23 cellular contexts compared by ENCODE assay signal in the genomic region with DNA sequence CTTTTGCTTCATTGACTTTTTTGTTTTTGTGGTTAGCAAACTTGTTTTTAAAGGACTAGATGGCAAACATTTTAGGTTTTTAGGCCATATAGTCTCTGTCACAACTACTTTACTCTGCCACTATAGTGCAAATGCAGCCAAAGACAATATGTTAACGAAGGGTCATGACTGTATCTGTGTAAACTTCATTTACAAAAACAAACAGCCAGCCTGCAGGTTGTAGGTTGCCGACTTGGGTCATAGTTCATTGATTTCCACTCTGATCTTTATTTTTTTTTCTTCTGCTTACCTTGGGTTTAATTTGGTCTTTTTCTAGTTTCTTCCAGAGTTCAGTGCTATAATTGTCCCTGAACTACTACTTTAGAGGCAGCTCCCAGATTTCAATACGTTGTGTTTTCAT.
DNase-seq lines count a peak whose midpoint lies in the region; ATAC-seq, FAIRE-seq and TF ChIP-seq lines count a peak whose summit lies in the region.
"Had no signal": no experiment of that assay in that cellular context is flagged by ENCODE, and none has a peak within 500 bp of the region (broad histone marks: within the 10 kb centered on the region; RNA-seq: fewer than 3 reads in every experiment).

No MANE protein-coding gene starts in this region.

- TF ChIP-seq POLR2A in K562 (conservative IDR thresholded peaks at IDR 0.05) = no peak

- H3K4me2 ChIP-seq in K562 (ENCODE audit: insufficient read depth, low read length) = no peak overlapping the region
- H3K4me2 ChIP-seq: A549; BLaER1 treated with 17β-estradiol and CSF1 and Interleukin-3, amounts not matched to agents 10 nM and 100 nM; GM23338 had no signal

- peak overlapping the region; percentile 57 for H2AFZ ChIP-seq in K562 (ENCODE audit: low read depth, low read length)
- H2AFZ ChIP-seq: GM23338 had no signal

- CTCF ChIA-PET in K562 (lab: Yijun Ruan, JAX; ENCODE audit: low intra/inter-chr PET ratio) = no interaction called here

- ATAC-seq in K562 (no peak), HG03439 (IDR thresholded peaks at IDR 0.05; ENCODE audit: unreplicated experiment) (no peak), HG02870 (IDR thresholded peaks at IDR 0.05; ENCODE audit: unreplicated experiment) (no peak)
- ATAC-seq: A549, GM23338 had no signal

- POLR2A ChIA-PET in K562 (lab: Yijun Ruan, JAX) = interaction anchor here (0.6 to 2.0 kb wide), 3 partner anchors 8 to 16 kb away, joined by 3 to 6 read pairs (median 3); no protein-coding TSS in a partner anchor

- no peaks in the 10 kb centered on the region for H3K9me1 ChIP-seq in K562 (ENCODE audit: control insufficient read depth, insufficient read depth, low read length)

- H3K27me3 ChIP-seq in K562 (ENCODE audit: control insufficient read depth in 2 of 2, insufficient read depth in 2 of 2, low read length in 2 of 2) (no peaks in the 10 kb centered on the region), liver (ENCODE audit: control insufficient read depth in 4 of 4, insufficient read depth in 4 of 4, low read length in 3 of 4) (no peaks in the 10 kb centered on the region)
- H3K27me3 ChIP-seq: BE2C; BLaER1 treated with 17β-estradiol and CSF1 and Interleukin-3, amounts not matched to agents 10 nM and 100 nM had no signal

- H3K36me3 Mint-ChIP-seq in progenitor cell of endocrine pancreas (ENCODE audit: insufficient read depth) = no peaks in the 10 kb centered on the region
- H3K36me3 Mint-ChIP-seq: CD14-positive monocyte had no signal

- H3K36me3 ChIP-seq in K562 (ENCODE audit: control insufficient read depth, insufficient read depth, low read length) (peaks cover 4% of the 10 kb centered on the region; the same call in 1 of the 3 replicates), liver (ENCODE audit: control insufficient read depth in 4 of 4, insufficient read depth in 3 of 4, low read depth in 1 of 4, low read length in 3 of 4) (no peaks in the 10 kb centered on the region)
- H3K36me3 ChIP-seq: BE2C, HAP-1 had no signal

- H3K79me2 ChIP-seq in K562 (ENCODE audit: control insufficient read depth, insufficient read depth, low read length) = peaks cover 75% of the 10 kb centered on the region

- H3K4me3 ChIP-seq in K562 = no peak overlapping the region
- H3K4me3 ChIP-seq in liver (ENCODE audit: low read depth in 1 of 3, low read length in 3 of 3) = no peak overlapping the region
- H3K4me3 ChIP-seq: A549; BLaER1 treated with 17β-estradiol and CSF1 and Interleukin-3, amounts not matched to agents 10 nM and 100 nM; GM23338; HAP-1 had no signal

- TF ChIP-seq CTCF in K562 (IDR thresholded peaks at IDR 0.05 in 2 of 3, conservative IDR thresholded peaks at IDR 0.05 in 1 of 3; ENCODE audit: insufficient read depth in 2 of 3, low read depth in 1 of 3, low read length in 3 of 3) = no peak
- no peak for TF ChIP-seq CTCF in liver (IDR thresholded peaks at IDR 0.05; ENCODE audit: low read depth, low read length, missing input control)
- TF ChIP-seq CTCF in progenitor cell of endocrine pancreas (IDR thresholded peaks at IDR 0.05; ENCODE audit: unreplicated experiment) = no peak

- no peaks in the 10 kb centered on the region for H3K9me3 Mint-ChIP-seq in progenitor cell of endocrine pancreas (ENCODE audit: low read depth)
- H3K9me3 Mint-ChIP-seq: CD4-positive, alpha-beta T cell; GM23338; HFFc6 had no signal

- no peak for DNase-seq in GM18507 (ENCODE audit: extremely low spot score, insufficient read length, low read depth)
- DNase-seq in K562 (ENCODE audit: extremely low read depth in 1 of 4, low spot score in 3 of 4) = no peak
- no peak for DNase-seq in progenitor cell of endocrine pancreas (ENCODE audit: low spot score, unreplicated experiment)
- no peak for DNase-seq in NOMO-1 (lab: John Stamatoyannopoulos, UW; ENCODE audit: unreplicated experiment in 2 of 2)
- DNase-seq in DMS53 (lab: John Stamatoyannopoulos, UW) = no peak
- DNase-seq: 8988T; ACHN; AML-193; BE2C; Calu3; CD4-positive, alpha-beta T cell; COR-L47; DND-41; HFFc6 had no signal

- H3K27ac ChIP-seq in K562 (ENCODE audit: extremely low read depth, low read depth, low read length) (peak overlapping the region; percentile 81), liver (ENCODE audit: low read depth in 1 of 2, low read length in 2 of 2) (no peak overlapping the region)
- H3K27ac ChIP-seq: A549; BLaER1 treated with 17β-estradiol and CSF1 and Interleukin-3, amounts not matched to agents 10 nM and 100 nM had no signal

- peak overlapping the region; percentile 27 for H3K4me3 Mint-ChIP-seq in progenitor cell of endocrine pancreas (ENCODE audit: low read depth)
- H3K4me3 Mint-ChIP-seq: CD14-positive monocyte; CD4-positive, alpha-beta T cell; GM23338; HFFc6 had no signal

- intact Hi-C loops in K562 (cut with micrococcal nuclease) = no loop called here

- no peaks in the 10 kb centered on the region for H3K9me3 ChIP-seq in K562 (replicated peaks; ENCODE audit: control insufficient read depth, insufficient read depth, low read depth, low read length)
- H3K9me3 ChIP-seq in liver (ENCODE audit: control insufficient read depth in 4 of 4, low read length in 3 of 4) = no peaks in the 10 kb centered on the region
- H3K9me3 ChIP-seq: A549; BE2C; BLaER1 treated with 17β-estradiol and CSF1 and Interleukin-3, amounts not matched to agents 10 nM and 100 nM; HAP-1 had no signal

- TF ChIP-seq RAD21 in K562 (CRISPR knock-in tag; conservative IDR thresholded peaks at IDR 0.05 in 1 of 2, IDR thresholded peaks at IDR 0.05 in 1 of 2) (no peak), liver (IDR thresholded peaks at IDR 0.05) (peak in 1 of 2 donors; percentile 37)

- H3K27ac Mint-ChIP-seq in progenitor cell of endocrine pancreas = no peak overlapping the region
- H3K27ac Mint-ChIP-seq: CD14-positive monocyte; CD4-positive, alpha-beta T cell; GM23338; HFFc6 had no signal

- no TSS peak for BruUV-seq in K562 (replicated peaks; lab: Mats Ljungman, UMichigan)

- WGBS in K562 (ENCODE audit: insufficient coverage, low coverage, missing lambda C conversion rate) = 21% methylated on average over 3 of the region's 3 CpGs
- WGBS in liver = 32% methylated on average over 3 of the region's 3 CpGs

- H4K20me1 ChIP-seq in K562 (replicated peaks; ENCODE audit: control insufficient read depth, insufficient read depth, low read length) = no peaks in the 10 kb centered on the region

- H3K4me1 ChIP-seq in K562 (replicated peaks in 1 of 2; ENCODE audit: control insufficient read depth in 2 of 2, insufficient read depth in 2 of 2, low read length in 2 of 2) = peaks cover 20 to 78% of the 10 kb centered on the region in 2 experiments
- H3K4me1 ChIP-seq in liver (ENCODE audit: control insufficient read depth in 4 of 4, insufficient read depth in 4 of 4, low read length in 3 of 4) = peaks cover 0 to 8% (median 2%) of the 10 kb centered on the region in 4 donors
- H3K4me1 ChIP-seq: A549, HAP-1 had no signal

- H3K4me1 Mint-ChIP-seq in progenitor cell of endocrine pancreas (ENCODE audit: low read depth) = peaks cover 24% of the 10 kb centered on the region

- in situ Hi-C loops in K562 (cut with MboI) = no loop called here

- TF ChIP-seq EP300 in K562 (IDR thresholded peaks at IDR 0.05; ENCODE audit: low read length) = no peak

- peaks cover 2% of the 10 kb centered on the region for H3K27me3 Mint-ChIP-seq in progenitor cell of endocrine pancreas

- FAIRE-seq in GM18507 (lab: Jason Lieb, UNC) = peak; percentile 33
- no peak for FAIRE-seq in K562 (lab: Jason Lieb, UNC)
- FAIRE-seq: A549, G401.6 had no signal

- H3K9ac ChIP-seq in K562 (ENCODE audit: insufficient read depth in 1 of 2, low read depth in 2 of 2, low read length in 2 of 2) (peak overlapping the region in 1 of 2 experiments; percentile 25; a peak in 2 of 4 replicates), liver (ENCODE audit: low read depth in 1 of 2, low read length in 2 of 2) (no peak overlapping the region)
- H3K9ac ChIP-seq: BLaER1 treated with 17β-estradiol and CSF1 and Interleukin-3, amounts not matched to agents 10 nM and 100 nM had no signal

TF ChIP-seq in K562, 482 proteins besides CTCF, POLR2A, EP300 and RAD21 (continues in another document):
- TF ChIP-seq, protein P1, sequence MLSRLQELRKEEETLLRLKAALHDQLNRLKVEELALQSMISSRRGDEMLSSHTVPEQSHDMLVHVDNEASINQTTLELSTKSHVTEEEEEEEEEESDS (CRISPR knock-in tag; IDR thresholded peaks at IDR 0.05) = no peak
- TF ChIP-seq FOXA3 (CRISPR knock-in tag; conservative IDR thresholded peaks at IDR 0.05 in 1 of 2, IDR thresholded peaks at IDR 0.05 in 1 of 2) (peak in 1 of 2 experiments; percentile 38; a peak in 1 of 4 replicates), TAF1 (IDR thresholded peaks at IDR 0.05; ENCODE audit: control insufficient read depth, extremely low read depth, insufficient read depth, low read length, severe bottlenecking) (no peak), ZNF444 (CRISPR knock-in tag; IDR thresholded peaks at IDR 0.05) (no peak), PYGO2 (tag; IDR thresholded peaks at IDR 0.05) (no peak), NR2C1 (IDR thresholded peaks at IDR 0.05) (peak; percentile 70), NR2C1 (tag; IDR thresholded peaks at IDR 0.05) (peak; percentile 63; the same call in 1 of the 2 replicates)

TF ChIP-seq in liver, 16 proteins besides CTCF, POLR2A, EP300 and RAD21 (continues in another document):
- peak; percentile 62 to 76 for TF ChIP-seq HNF4A (conservative IDR thresholded peaks at IDR 0.05)
- peak; percentile 87 to 92 for TF ChIP-seq RXRA (IDR thresholded peaks at IDR 0.05)
- peak in 1 of 2 donors; percentile 18 for TF ChIP-seq EGR1 (IDR thresholded peaks at IDR 0.05; ENCODE audit: low read depth in 2 of 2)
- TF ChIP-seq NR2F2 (IDR thresholded peaks at IDR 0.05) = peak; percentile 89
- no peak for TF ChIP-seq TAF1 (conservative IDR thresholded peaks at IDR 0.05)
- TF ChIP-seq SP1 (IDR thresholded peaks at IDR 0.05) = peak; percentile 81
- TF ChIP-seq, protein P2, sequence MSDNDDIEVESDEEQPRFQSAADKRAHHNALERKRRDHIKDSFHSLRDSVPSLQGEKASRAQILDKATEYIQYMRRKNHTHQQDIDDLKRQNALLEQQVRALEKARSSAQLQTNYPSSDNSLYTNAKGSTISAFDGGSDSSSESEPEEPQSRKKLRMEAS (IDR thresholded peaks at IDR 0.05) = no peak
- TF ChIP-seq, protein P3, sequence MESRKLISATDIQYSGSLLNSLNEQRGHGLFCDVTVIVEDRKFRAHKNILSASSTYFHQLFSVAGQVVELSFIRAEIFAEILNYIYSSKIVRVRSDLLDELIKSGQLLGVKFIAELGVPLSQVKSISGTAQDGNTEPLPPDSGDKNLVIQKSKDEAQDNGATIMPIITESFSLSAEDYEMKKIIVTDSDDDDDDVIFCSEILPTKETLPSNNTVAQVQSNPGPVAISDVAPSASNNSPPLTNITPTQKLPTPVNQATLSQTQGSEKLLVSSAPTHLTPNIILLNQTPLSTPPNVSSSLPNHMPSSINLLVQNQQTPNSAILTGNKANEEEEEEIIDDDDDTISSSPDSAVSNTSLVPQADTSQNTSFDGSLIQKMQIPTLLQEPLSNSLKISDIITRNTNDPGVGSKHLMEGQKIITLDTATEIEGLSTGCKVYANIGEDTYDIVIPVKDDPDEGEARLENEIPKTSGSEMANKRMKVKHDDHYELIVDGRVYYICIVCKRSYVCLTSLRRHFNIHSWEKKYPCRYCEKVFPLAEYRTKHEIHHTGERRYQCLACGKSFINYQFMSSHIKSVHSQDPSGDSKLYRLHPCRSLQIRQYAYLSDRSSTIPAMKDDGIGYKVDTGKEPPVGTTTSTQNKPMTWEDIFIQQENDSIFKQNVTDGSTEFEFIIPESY (IDR thresholded peaks at IDR 0.05) = peak; percentile 42
